Comparison of ENCODE assay signal across 8 cellular contexts in the genomic region with DNA sequence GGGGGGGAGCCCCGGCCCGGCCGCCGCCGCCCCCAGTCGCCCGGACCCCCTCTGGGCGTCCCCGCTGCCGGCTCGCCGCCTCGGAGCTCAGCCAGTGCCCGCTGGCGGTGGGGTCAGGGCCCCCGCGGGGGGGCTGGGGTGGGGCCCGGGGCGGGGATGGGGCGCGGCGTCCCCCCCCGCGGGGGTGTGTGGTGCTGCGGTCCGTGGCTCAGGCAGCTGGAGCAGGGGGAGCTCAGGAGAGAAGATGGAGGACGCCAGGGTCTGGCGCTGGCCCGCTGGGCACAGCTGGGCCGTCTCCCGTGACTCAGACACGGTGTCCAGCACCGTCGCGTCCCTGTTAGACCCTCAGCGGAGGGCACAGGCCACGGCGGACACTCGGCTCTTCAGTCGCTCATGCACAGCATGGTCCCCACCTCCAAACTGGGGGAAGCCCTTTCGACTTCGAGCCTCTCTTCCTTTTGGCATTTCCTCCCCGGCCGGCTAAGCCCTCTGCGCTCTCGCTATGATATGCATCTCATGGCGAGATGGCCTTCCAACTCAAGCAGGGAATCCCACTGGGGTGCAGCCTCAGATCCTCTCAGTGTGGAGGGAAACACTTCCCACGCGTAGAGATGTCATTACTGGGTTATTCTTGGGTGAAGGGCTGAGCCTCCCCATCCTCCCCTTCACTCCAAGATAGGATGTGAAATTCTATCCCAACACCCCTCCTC. TPM values are rescaled to one million over a fixed set of nuclear protein-coding genes. Genes with fewer than 3 reads are reported as not detected.
DNase-seq lines count a peak whose midpoint lies in the region; TF ChIP-seq lines count a peak whose summit lies in the region.

No MANE protein-coding gene starts in this region.

- TF ChIP-seq CTCF in HFFc6 (IDR thresholded peaks at IDR 0.05) (no peak), chondrocyte (IDR thresholded peaks at IDR 0.05) (no peak), kidney epithelial cell (IDR thresholded peaks at IDR 0.05; ENCODE audit: insufficient read depth, low read length, poor library complexity, severe bottlenecking) (no peak)

- H3K4me3 Mint-ChIP-seq in HFFc6 = peak overlapping the region; percentile 91
- H3K4me3 Mint-ChIP-seq in chondrocyte (ENCODE audit: unreplicated experiment) = peak overlapping the region; percentile 81

- no peaks in the 10 kb centered on the region for H3K27me3 ChIP-seq in kidney epithelial cell (ENCODE audit: control insufficient read depth, insufficient read depth, low read length)

- H3K9me3 Mint-ChIP-seq in HFFc6 (no peaks in the 10 kb centered on the region), chondrocyte (ENCODE audit: low read depth) (no peaks in the 10 kb centered on the region)

- peaks cover 83% of the 10 kb centered on the region for H3K4me1 Mint-ChIP-seq in HFFc6 (ENCODE audit: low read depth)
- H3K4me1 Mint-ChIP-seq in chondrocyte (ENCODE audit: low read depth) = peaks cover 53% of the 10 kb centered on the region

- peak overlapping the region; percentile 95 for H3K4me3 ChIP-seq in kidney epithelial cell (ENCODE audit: low read depth, low read length)

- H3K36me3 ChIP-seq in kidney epithelial cell (ENCODE audit: control insufficient read depth, insufficient read depth, low read length) = no peaks in the 10 kb centered on the region

- peak; percentile 78 for DNase-seq in SIG-M5 treated with dmso at 0.1 percent for 504 hours (lab: John Stamatoyannopoulos, UW; ENCODE audit: unreplicated experiment)
- no peak for DNase-seq in SIG-M5 (lab: John Stamatoyannopoulos, UW)
- peak; percentile 50 for DNase-seq in HFFc6
- peak; percentile 56 for DNase-seq in MV-4-11 (lab: John Stamatoyannopoulos, UW)
- DNase-seq in T1000 (lab: John Stamatoyannopoulos, UW) = peak; percentile 76
- no peak for DNase-seq in chondrocyte (ENCODE audit: low spot score)
- no peak for DNase-seq in kidney epithelial cell (ENCODE audit: low read depth)
- peak; percentile 70 for DNase-seq in stimulated activated CD4-positive, alpha-beta T cell treated with anti-CD3 and anti-CD28 coated beads, Interleukin-2, amount 100 ng/mL, for 24 hours

- H3K27ac Mint-ChIP-seq in HFFc6 (peak overlapping the region; percentile 94), chondrocyte (ENCODE audit: unreplicated experiment) (peak overlapping the region; percentile 88)

- peaks cover 6% of the 10 kb centered on the region; the same call in 1 of the 2 replicates for H3K36me3 Mint-ChIP-seq in HFFc6 (ENCODE audit: low read depth)
- no peaks in the 10 kb centered on the region for H3K36me3 Mint-ChIP-seq in chondrocyte (ENCODE audit: low read depth)

- no peaks in the 10 kb centered on the region; the same call in 1 of the 2 replicates for H3K27me3 Mint-ChIP-seq in HFFc6 (ENCODE audit: insufficient read depth)
- H3K27me3 Mint-ChIP-seq in chondrocyte (ENCODE audit: low read depth) = no peaks in the 10 kb centered on the region

RNA-seq across cellular contexts. Expression of gene VEZF1, which starts 0.4 kb away (rescaled TPM):
- total RNA-seq in HFFc6 (2021; fragmentation: NEBNext Ultra II Directional; extraction: Animal tissue kit (Norgen Biotek cat#: 25700)) = 10 to 100 TPM; 41.7 to 56.5 (median 51.8) TPM
- total RNA-seq in chondrocyte (26.6 to 43.6 TPM (median 39.6 TPM) in 3 replicates), kidney epithelial cell (78.3 and 88.8 TPM in 2 replicates)

RNA-seq across cellular contexts. Expression of gene SRSF1, which starts 18.6 kb away (rescaled TPM):
- 100 to 1,000 TPM; 216 to 296 (median 271) TPM for total RNA-seq in HFFc6 (2021; fragmentation: NEBNext Ultra II Directional; extraction: Animal tissue kit (Norgen Biotek cat#: 25700))
- 115 to 161 TPM (median 119 TPM) in 3 replicates for total RNA-seq in chondrocyte
- total RNA-seq in kidney epithelial cell = 162 and 178 TPM in 2 replicates

RNA-seq across cellular contexts. Expression of gene CUEDC1, which starts 33.2 kb away (rescaled TPM):
- 10 to 100 TPM; 34.0 to 41.0 (median 34.9) TPM for total RNA-seq in HFFc6 (2021; fragmentation: NEBNext Ultra II Directional; extraction: Animal tissue kit (Norgen Biotek cat#: 25700))
- total RNA-seq in chondrocyte (32.9 to 47.7 TPM (median 41.9 TPM) in 3 replicates), kidney epithelial cell (24.6 and 27.7 TPM in 2 replicates)

Comparison
In these comparisons a context has a peak if more than half of its experiments do, and no peak if none do; other contexts are left out.
1. DNase-seq: peak in SIG-M5 treated with dmso at 0.1 percent for 504 hours (single experiment), HFFc6 (single experiment), MV-4-11 (single experiment), T1000 (single experiment) and stimulated activated CD4-positive, alpha-beta T cell treated with anti-CD3 and anti-CD28 coated beads, Interleukin-2, amount 100 ng/mL, for 24 hours (2 of 2); none in SIG-M5 (single experiment), chondrocyte (single experiment) and kidney epithelial cell (single experiment).